In genomic region chrX:18886344-18887161, GRCh38 we compare ENCODE assay signal across 9 cellular contexts.
DNase-seq lines count a peak whose midpoint lies in the region; ATAC-seq, FAIRE-seq and TF ChIP-seq lines count a peak whose summit lies in the region.
"Had no signal": no experiment of that assay in that cellular context is flagged by ENCODE, and none has a peak within 500 bp of the region (broad histone marks: within the 10 kb centered on the region; RNA-seq: fewer than 3 reads in every experiment).

No MANE protein-coding gene starts in this region.

- H3K27me3 ChIP-seq in CD8-positive, alpha-beta T cell (ENCODE audit: insufficient read depth, low read length), result no peaks in the 10 kb centered on the region
- no peaks in the 10 kb centered on the region for H3K27me3 ChIP-seq in gastroesophageal sphincter

- no peaks in the 10 kb centered on the region for H3K9me3 ChIP-seq in CD8-positive, alpha-beta T cell (ENCODE audit: low read length)
- H3K9me3 ChIP-seq in OCI-LY7 (ENCODE audit: low read length) (no peaks in the 10 kb centered on the region), gastroesophageal sphincter (no peaks in the 10 kb centered on the region)

- no peaks in the 10 kb centered on the region for H3K36me3 ChIP-seq in CD8-positive, alpha-beta T cell (ENCODE audit: insufficient read depth, low read length)
- H3K36me3 ChIP-seq in OCI-LY7 (ENCODE audit: insufficient read depth, low read length), result no peaks in the 10 kb centered on the region
- no peaks in the 10 kb centered on the region for H3K36me3 ChIP-seq in gastroesophageal sphincter

- TF ChIP-seq POLR2A in gastroesophageal sphincter (IDR thresholded peaks at IDR 0.05), result no peak

- peak overlapping the region; percentile 88 for H3K4me3 Mint-ChIP-seq in CD8-positive, alpha-beta T cell

- WGBS in gastroesophageal sphincter (ENCODE audit: low coverage in 1 of 2), 2 donors, result 0 to 37% methylated on average over 3 to 9 of the region's 26 CpGs

- peak; percentile 47 for ATAC-seq in CD8-positive, alpha-beta T cell
- ATAC-seq in HG03354 (IDR thresholded peaks at IDR 0.05; ENCODE audit: poor library complexity, severe bottlenecking, unreplicated experiment) (peak; percentile 81), gastroesophageal sphincter (peak; percentile 82), omental fat pad (ENCODE audit: low FRiP score) (peak; percentile 74)

- POLR2A ChIA-PET in CD8-positive, alpha-beta T cell (lab: Charles Lee), result interaction anchor here (0.6 to 1.2 kb wide), 2 partner anchors 10 to 1676 kb away, joined by 3 to 4 read pairs; no protein-coding TSS in a partner anchor
- POLR2A ChIA-PET in OCI-LY7 (lab: Charles Lee), result no interaction called here

- H2AFZ ChIP-seq in OCI-LY7 (ENCODE audit: low read length), result no peak overlapping the region

- DNase-seq in CD8-positive, alpha-beta T cell, result peak; percentile 2 to 67 (median 29)
- peak; percentile 44 for DNase-seq in GM19240 (ENCODE audit: insufficient read length, low spot score)
- peak; percentile 19 for DNase-seq in OCI-LY7 (ENCODE audit: low spot score)
- DNase-seq in activated gamma-delta T cell treated with anti-CD3 and anti-CD28 coated beads, Interleukin-2, amount 50 U/mL, for 16 hours (ENCODE audit: low read depth), result peak; percentile 9
- peak; percentile 30 for DNase-seq in omental fat pad (ENCODE audit: low spot score)
- peak; percentile 35 for DNase-seq in urothelium cell line (ENCODE audit: low spot score)

- H3K9me3 Mint-ChIP-seq in CD8-positive, alpha-beta T cell, result no peaks in the 10 kb centered on the region

- H3K27ac Mint-ChIP-seq in CD8-positive, alpha-beta T cell, result peak overlapping the region; percentile 91

- no peak for FAIRE-seq in urothelium cell line (lab: Jason Lieb, UNC)
- FAIRE-seq: endometrium had no signal

- H3K4me1 ChIP-seq in CD8-positive, alpha-beta T cell (ENCODE audit: insufficient read depth, low read length), result peaks cover 27% of the 10 kb centered on the region
- H3K4me1 ChIP-seq in OCI-LY7 (ENCODE audit: insufficient read depth, low read length, poor library complexity, severe bottlenecking), result peaks cover 15% of the 10 kb centered on the region
- peaks cover 0 to 25% (median 7%) of the 10 kb centered on the region in 3 donors for H3K4me1 ChIP-seq in gastroesophageal sphincter

- TF ChIP-seq CTCF in CD8-positive, alpha-beta T cell (IDR thresholded peaks at IDR 0.05), result peak; percentile 33
- TF ChIP-seq CTCF in OCI-LY7 (conservative IDR thresholded peaks at IDR 0.05; ENCODE audit: low read length) (peak; percentile 44; the same call in 1 of the 2 replicates), gastroesophageal sphincter (IDR thresholded peaks at IDR 0.05) (peak in 3 of 4 experiments; percentile 64 to 73 (median 71)), omental fat pad (IDR thresholded peaks at IDR 0.05) (no peak)

- peak overlapping the region; percentile 14 for H3K27ac ChIP-seq in CD8-positive, alpha-beta T cell (ENCODE audit: low read depth, low read length)
- H3K27ac ChIP-seq in OCI-LY7 (ENCODE audit: low read depth, low read length, poor library complexity, severe bottlenecking), result no peak overlapping the region
- H3K27ac ChIP-seq in gastroesophageal sphincter, result peak overlapping the region; percentile 19 to 83 (median 79)

- TF ChIP-seq EP300 in gastroesophageal sphincter (IDR thresholded peaks at IDR 0.05), result no peak

- H3K27me3 Mint-ChIP-seq in CD8-positive, alpha-beta T cell (ENCODE audit: low read depth), result no peaks in the 10 kb centered on the region

- no TSS peak for BruUV-seq in OCI-LY7 (replicated peaks; lab: Mats Ljungman, UMichigan)

- no peaks in the 10 kb centered on the region for H3K9me2 ChIP-seq in OCI-LY7 (ENCODE audit: insufficient read depth, low read length)

- H3K4me1 Mint-ChIP-seq in CD8-positive, alpha-beta T cell (ENCODE audit: low read depth), result peaks cover 33% of the 10 kb centered on the region

- peak overlapping the region; percentile 35; the same call in 1 of the 2 replicates for H3K4me2 ChIP-seq in OCI-LY7 (ENCODE audit: low read length)

- CTCF ChIA-PET in CD8-positive, alpha-beta T cell (lab: Charles Lee), result interaction anchor here (0.6 to 1.1 kb wide), 4 partner anchors 24 to 105 kb away, joined by 3 read pairs; no protein-coding TSS in a partner anchor
- CTCF ChIA-PET in OCI-LY7 (lab: Charles Lee; ENCODE audit: unreplicated experiment), result no interaction called here

- no peaks in the 10 kb centered on the region for H3K79me2 ChIP-seq in OCI-LY7 (ENCODE audit: insufficient read depth, low read depth, low read length)

- H4K20me1 ChIP-seq in OCI-LY7 (ENCODE audit: insufficient read depth, low read length), result no peaks in the 10 kb centered on the region

- H3K4me3 ChIP-seq in CD8-positive, alpha-beta T cell (ENCODE audit: low read depth, low read length), result peak overlapping the region; percentile 64
- H3K4me3 ChIP-seq in OCI-LY7 (ENCODE audit: low read depth, low read length, poor library complexity, severe bottlenecking) (no peak overlapping the region), gastroesophageal sphincter (peak overlapping the region; percentile 12 to 44)

- no peaks in the 10 kb centered on the region for H3K36me3 Mint-ChIP-seq in CD8-positive, alpha-beta T cell

- intact Hi-C loops in CD8-positive, alpha-beta T cell (cut with DNase I, micrococcal nuclease), result loop anchor here (2.0 to 5.0 kb wide), 5 partner anchors 96 to 494 kb away; partner anchors contain the start of genes PHKA2 (in 2 of the 2) and CDKL5 (in 1 of the 2)
- intact Hi-C loops in OCI-LY7 (cut with micrococcal nuclease; ENCODE audit: unreplicated experiment), result no loop called here

Comparison
In these comparisons a context has a peak if more than half of its experiments do, and no peak if none do; other contexts are left out.
1. CTCF ChIP-seq: peak in CD8-positive, alpha-beta T cell (single experiment), OCI-LY7 (single experiment) and gastroesophageal sphincter (3 of 4); none in omental fat pad (0 of 3).
2. Peak in every context shown above with its lines, with median percentiles within 50 percentile points of each other: ATAC-seq and DNase-seq.